ENCODE assay signal across 1 cellular context in genomic region chr20:51534764-51535386, GRCh38.
TF ChIP-seq lines count a peak whose summit lies in the region.

No MANE protein-coding gene starts in this region.

TF ChIP-seq in IMR-90, 13 proteins besides CTCF, POLR2A, EP300 and RAD21:
- no peak for TF ChIP-seq BHLHE40 (IDR thresholded peaks at IDR 0.05; ENCODE audit: low read depth, low read length)
- TF ChIP-seq RCOR1 (IDR thresholded peaks at IDR 0.05; ENCODE audit: insufficient replicate concordance, low read length): no peak
- no peak for TF ChIP-seq CEBPB (IDR thresholded peaks at IDR 0.05; ENCODE audit: low read depth, low read length)
- no peak for TF ChIP-seq MXI1 (IDR thresholded peaks at IDR 0.05; ENCODE audit: borderline replicate concordance, low read depth, low read length)
- TF ChIP-seq RFX5 (IDR thresholded peaks at IDR 0.05; ENCODE audit: low read depth, low read length): no peak
- TF ChIP-seq MAZ (IDR thresholded peaks at IDR 0.05; ENCODE audit: borderline replicate concordance, low read depth, low read length): no peak
- no peak for TF ChIP-seq FOS (IDR thresholded peaks at IDR 0.05; ENCODE audit: low read depth, low read length)
